In the genomic region with DNA sequence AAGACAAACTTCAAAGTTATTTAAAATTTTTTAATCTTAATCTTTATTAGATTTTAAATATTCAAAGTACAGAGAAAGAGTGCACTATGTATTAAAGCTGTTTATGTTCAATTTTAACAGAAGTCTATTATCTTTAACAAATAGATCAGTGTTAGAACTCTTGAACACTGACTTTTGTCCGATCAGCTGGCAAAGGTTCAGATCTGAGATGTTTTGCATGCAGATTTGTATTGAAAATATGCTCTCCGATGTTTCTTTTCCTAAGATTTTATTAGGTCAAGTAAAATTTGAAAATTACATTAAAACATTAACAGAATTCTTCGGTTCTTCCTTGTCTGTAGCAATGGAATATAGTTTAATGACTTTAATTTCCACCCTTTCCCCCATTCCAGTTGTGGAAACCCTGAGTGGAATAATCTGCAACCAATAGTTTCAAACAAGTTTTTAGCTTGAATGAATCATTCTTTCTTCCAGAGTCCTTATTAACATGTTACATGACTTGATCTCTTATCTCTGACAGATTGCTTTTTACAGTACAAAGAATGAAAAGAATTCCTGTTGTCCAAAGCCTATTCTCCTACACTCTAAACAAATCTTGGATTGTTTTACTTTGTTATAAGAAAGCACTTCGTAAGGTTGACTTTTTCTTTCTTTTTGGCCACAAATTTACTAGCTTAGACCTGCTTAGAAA, we compare ENCODE assay signal across 23 cellular contexts.
DNase-seq lines count a peak whose midpoint lies in the region; ATAC-seq and FAIRE-seq lines count a peak whose summit lies in the region.
"Had no signal": no experiment of that assay in that cellular context is flagged by ENCODE, and none has a peak within 500 bp of the region (broad histone marks: within the 10 kb centered on the region; RNA-seq: fewer than 3 reads in every experiment).

No MANE protein-coding gene starts in this region.

- no peaks in the 10 kb centered on the region for H3K27me3 ChIP-seq in layer of hippocampus (ENCODE audit: control insufficient read depth, insufficient read depth, low read length)
- H3K27me3 ChIP-seq: cardiac muscle cell, neural progenitor cell, tibial artery had no signal

- peak overlapping the region in 1 of 2 donors; percentile 57 for H3K27ac Mint-ChIP-seq in stimulated activated naive CD8-positive, alpha-beta T cell treated with anti-CD3 and anti-CD28 coated beads, Interleukin-15, amount 100 ng/mL, for 72 hours
- H3K27ac Mint-ChIP-seq: activated CD4-positive, alpha-beta T cell treated with anti-CD3 and anti-CD28 coated beads for 36 hours; activated naive CD8-positive, alpha-beta T cell treated with anti-CD3 and anti-CD28 coated beads, Interleukin-2, amount 50 U/mL, for 24 hours; activated T-helper 2 cell treated with anti-CD3 and anti-CD28 coated beads, Interferon-gamma antibody, Interleukin-2, Interleukin-4, amounts not matched to agents 10 μg/mL and 5 μg/mL and 100 μg/mL, durations not matched to agents 14 hours and 24 hours and 36 hours; neural progenitor cell; stimulated activated naive B cell treated with anti-CD40 and anti-IgM and Interleukin-4, amounts not matched to agents 10 μg/mL and 1 μg/mL and 100 μg/mL, for 72 hours had no signal

- H3K9me3 Mint-ChIP-seq in stimulated activated naive CD8-positive, alpha-beta T cell treated with anti-CD3 and anti-CD28 coated beads, Interleukin-15, amount 100 ng/mL, for 72 hours = no peaks in the 10 kb centered on the region
- H3K9me3 Mint-ChIP-seq: activated naive CD8-positive, alpha-beta T cell treated with anti-CD3 and anti-CD28 coated beads, Interleukin-2, amount 50 U/mL, for 24 hours; activated T-helper 2 cell treated with anti-CD3 and anti-CD28 coated beads, Interferon-gamma antibody, Interleukin-2, Interleukin-4, amounts not matched to agents 10 μg/mL and 5 μg/mL and 100 μg/mL, durations not matched to agents 14 hours and 24 hours and 36 hours; neural progenitor cell; stimulated activated naive B cell treated with anti-CD40 and anti-IgM and Interleukin-4, amounts not matched to agents 10 μg/mL and 1 μg/mL and 100 μg/mL, for 72 hours had no signal

- H3K4me3 Mint-ChIP-seq in stimulated activated naive CD8-positive, alpha-beta T cell treated with anti-CD3 and anti-CD28 coated beads, Interleukin-15, amount 100 ng/mL, for 72 hours = no peak overlapping the region
- H3K4me3 Mint-ChIP-seq: activated CD4-positive, alpha-beta T cell treated with anti-CD3 and anti-CD28 coated beads for 36 hours; activated naive CD8-positive, alpha-beta T cell treated with anti-CD3 and anti-CD28 coated beads, Interleukin-2, amount 50 U/mL, for 24 hours; neural progenitor cell; stimulated activated naive B cell treated with anti-CD40 and anti-IgM and Interleukin-4, amounts not matched to agents 10 μg/mL and 1 μg/mL and 100 μg/mL, for 72 hours had no signal

- DNase-seq in Ammon's horn (ENCODE audit: low spot score) = peak; percentile 25
- peak; percentile 43 for DNase-seq in NCI-H1048 (lab: John Stamatoyannopoulos, UW)
- DNase-seq in caudate nucleus (lab: John Stamatoyannopoulos, UW) = peak in 1 of 61 donors; percentile 1
- DNase-seq in GOT3 (lab: John Stamatoyannopoulos, UW) = no peak
- no peak for DNase-seq in stimulated activated naive CD8-positive, alpha-beta T cell treated with anti-CD3 and anti-CD28 coated beads, Interleukin-15, amount 100 ng/mL, for 72 hours
- no peak for DNase-seq in HTR-8/SVneo (ENCODE audit: insufficient read length, low spot score)
- DNase-seq: activated CD4-positive, alpha-beta T cell treated with anti-CD3 and anti-CD28 coated beads for 36 hours; activated naive CD8-positive, alpha-beta T cell treated with anti-CD3 and anti-CD28 coated beads, Interleukin-2, amount 50 U/mL, for 24 hours; erythroblast; left ventricle myocardium inferior; NCI-H1105; NCI-H524 treated with DMSO at 0.1 percent for 48 hours; RPMI8226; stimulated activated CD4-positive, alpha-beta T cell treated with anti-CD3 and anti-CD28 coated beads, Interleukin-2, amount 100 ng/mL, for 24 hours; stimulated activated naive B cell treated with anti-CD40 and anti-IgM and Interleukin-4, amounts not matched to agents 10 μg/mL and 1 μg/mL and 100 μg/mL, for 72 hours; tibial artery had no signal

- peaks cover 6% of the 10 kb centered on the region for H3K4me1 Mint-ChIP-seq in stimulated activated naive CD8-positive, alpha-beta T cell treated with anti-CD3 and anti-CD28 coated beads, Interleukin-15, amount 100 ng/mL, for 72 hours
- H3K4me1 Mint-ChIP-seq: activated CD4-positive, alpha-beta T cell treated with anti-CD3 and anti-CD28 coated beads for 36 hours; activated naive CD8-positive, alpha-beta T cell treated with anti-CD3 and anti-CD28 coated beads, Interleukin-2, amount 50 U/mL, for 24 hours; neural progenitor cell; stimulated activated naive B cell treated with anti-CD40 and anti-IgM and Interleukin-4, amounts not matched to agents 10 μg/mL and 1 μg/mL and 100 μg/mL, for 72 hours had no signal

- no peak for ATAC-seq in GM21367 (IDR thresholded peaks at IDR 0.05; ENCODE audit: unreplicated experiment)
- no peak for ATAC-seq in stimulated activated naive CD8-positive, alpha-beta T cell treated with anti-CD3 and anti-CD28 coated beads, Interleukin-15, amount 100 ng/mL, for 72 hours
- ATAC-seq: activated CD4-positive, alpha-beta T cell treated with anti-CD3 and anti-CD28 coated beads for 36 hours; activated naive CD8-positive, alpha-beta T cell treated with anti-CD3 and anti-CD28 coated beads, Interleukin-2, amount 50 U/mL, for 24 hours; HCT116; stimulated activated naive B cell treated with anti-CD40 and anti-IgM and Interleukin-4, amounts not matched to agents 10 μg/mL and 1 μg/mL and 100 μg/mL, for 72 hours had no signal

- no peaks in the 10 kb centered on the region for H3K27me3 Mint-ChIP-seq in stimulated activated naive CD8-positive, alpha-beta T cell treated with anti-CD3 and anti-CD28 coated beads, Interleukin-15, amount 100 ng/mL, for 72 hours
- H3K27me3 Mint-ChIP-seq: activated CD4-positive, alpha-beta T cell treated with anti-CD3 and anti-CD28 coated beads for 36 hours; activated naive CD8-positive, alpha-beta T cell treated with anti-CD3 and anti-CD28 coated beads, Interleukin-2, amount 50 U/mL, for 24 hours; stimulated activated naive B cell treated with anti-CD40 and anti-IgM and Interleukin-4, amounts not matched to agents 10 μg/mL and 1 μg/mL and 100 μg/mL, for 72 hours had no signal

- no peak for FAIRE-seq in HTR-8/SVneo (lab: Jason Lieb, UNC)

- H3K27ac ChIP-seq in caudate nucleus (ENCODE audit: low read depth, low read length) = peak overlapping the region; percentile 67
- H3K27ac ChIP-seq in layer of hippocampus (ENCODE audit: low read depth, low read length) = peak overlapping the region; percentile 50
- H3K27ac ChIP-seq: cardiac muscle cell, left ventricle myocardium inferior, neural progenitor cell, prostate gland, tibial artery had no signal

Comparison
In these comparisons a context has a peak if more than half of its experiments do, and no peak if none do; other contexts are left out.
1. DNase-seq: peak in Ammon's horn (single experiment) and NCI-H1048 (single experiment); none in GOT3 (single experiment), stimulated activated naive CD8-positive, alpha-beta T cell treated with anti-CD3 and anti-CD28 coated beads, Interleukin-15, amount 100 ng/mL, for 72 hours (0 of 2) and HTR-8/SVneo (single experiment).